Comparison of ENCODE assay signal across 17 cellular contexts in the genomic region with DNA sequence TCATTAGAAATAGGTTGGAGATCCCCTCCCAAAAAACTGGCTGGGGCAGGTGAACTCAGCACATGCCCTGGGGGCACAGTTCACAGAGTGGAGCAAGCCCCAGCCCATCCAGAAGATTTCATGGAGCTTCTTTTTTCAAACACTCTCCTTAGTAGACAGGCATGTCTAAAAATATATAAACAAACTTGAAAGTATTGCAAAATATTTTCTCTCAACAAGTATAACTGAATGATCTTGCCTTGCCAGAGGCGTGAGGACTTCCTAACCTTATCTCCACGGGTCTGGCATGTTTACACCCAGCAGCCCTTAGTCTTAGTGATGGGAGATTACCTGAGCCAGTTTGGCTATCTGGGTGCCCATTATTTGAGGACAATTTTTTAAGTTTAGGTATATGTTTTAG.
"Had no signal": no experiment of that assay in that cellular context is flagged by ENCODE, and none has a peak within 500 bp of the region (broad histone marks: within the 10 kb centered on the region; RNA-seq: fewer than 3 reads in every experiment).

No MANE protein-coding gene starts in this region.

- H3K4me2 ChIP-seq: hepatocyte had no signal

- H3K4me3 ChIP-seq: hepatocyte, tibial nerve had no signal

- H3K4me1 ChIP-seq: tibial nerve had no signal

- H3K79me2 ChIP-seq: hepatocyte had no signal

- ATAC-seq: activated naive CD8-positive, alpha-beta T cell treated with anti-CD3 and anti-CD28 coated beads, Interleukin-2, amount 50 U/mL, for 24 hours; activated T-helper 17 cell treated with anti-CD3 and anti-CD28 coated beads, Interleukin-2, amount 50 U/mL, for 72 hours; effector memory CD8-positive, alpha-beta T cell; left lobe of liver; natural killer cell treated with Interleukin-12 subunit alpha and Interleukin-12 subunit beta and Interleukin-15 and Interleukin-18, amount 100 ng/mL, for 72 hours; stimulated activated naive B cell treated with anti-CD40 and anti-IgM and Interleukin-4, amounts not matched to agents 10 μg/mL and 1 μg/mL and 100 μg/mL, for 72 hours had no signal

- H2AFZ ChIP-seq: hepatocyte had no signal

- H3K27me3 ChIP-seq: hepatocyte, tibial nerve had no signal

- DNase-seq: activated CD4-positive, alpha-beta T cell treated with anti-CD3 and anti-CD28 coated beads, Interleukin-2, amount 50 U/mL, for 1 hour; activated naive CD4-positive, alpha-beta T cell treated with Interleukin-2 at 50 U/mL for 16 hours; activated naive CD8-positive, alpha-beta T cell treated with anti-CD3 and anti-CD28 coated beads, Interleukin-2, amount 50 U/mL, for 24 hours; aorta; dermis blood vessel endothelial cell; effector memory CD8-positive, alpha-beta T cell; islet precursor cell; posterior cingulate gyrus; retina; stimulated activated CD4-positive, alpha-beta T cell treated with anti-CD3 and anti-CD28 coated beads, Interleukin-2, amount 100 ng/mL, for 48 hours; stimulated activated naive B cell treated with anti-CD40 and anti-IgM and Interleukin-4, amounts not matched to agents 10 μg/mL and 1 μg/mL and 100 μg/mL, for 72 hours; SW 1271 had no signal

- H3K36me3 ChIP-seq: tibial nerve had no signal

- H3K27ac ChIP-seq: hepatocyte, tibial nerve had no signal
